21 cellular contexts compared by ENCODE assay signal in genomic region chr18:7122376-7122775, GRCh38. TPM values are rescaled to one million over a fixed set of nuclear protein-coding genes. Genes with fewer than 3 reads are reported as not detected.
DNase-seq lines count a peak whose midpoint lies in the region; ATAC-seq and TF ChIP-seq lines count a peak whose summit lies in the region.
"Had no signal": no experiment of that assay in that cellular context is flagged by ENCODE, and none has a peak within 500 bp of the region (broad histone marks: within the 10 kb centered on the region; RNA-seq: fewer than 3 reads in every experiment).

No MANE protein-coding gene starts in this region.

- H3K36me3 Mint-ChIP-seq in osteocyte (ENCODE audit: unreplicated experiment): no peaks in the 10 kb centered on the region
- H3K36me3 Mint-ChIP-seq: CD14-positive monocyte; CD8-positive, alpha-beta memory T cell had no signal

- H3K9me3 Mint-ChIP-seq in osteocyte (ENCODE audit: unreplicated experiment): no peaks in the 10 kb centered on the region
- H3K9me3 Mint-ChIP-seq: CD4-positive, alpha-beta T cell had no signal

- H3K27me3 Mint-ChIP-seq in osteocyte (ENCODE audit: unreplicated experiment): peaks cover 65% of the 10 kb centered on the region
- H3K27me3 Mint-ChIP-seq: CD8-positive, alpha-beta memory T cell had no signal

- no peak overlapping the region for H3K4me3 Mint-ChIP-seq in osteocyte (ENCODE audit: unreplicated experiment)
- H3K4me3 Mint-ChIP-seq: CD14-positive monocyte; CD4-positive, alpha-beta T cell; CD8-positive, alpha-beta memory T cell had no signal

- no peaks in the 10 kb centered on the region for H3K4me1 Mint-ChIP-seq in osteocyte (ENCODE audit: unreplicated experiment)
- H3K4me1 Mint-ChIP-seq: CD14-positive monocyte; CD8-positive, alpha-beta memory T cell had no signal

- DNase-seq in astrocyte of the hippocampus (ENCODE audit: low read depth, low spot score) (peak; percentile 24), myocyte (ENCODE audit: low read depth) (peak; percentile 17), osteocyte (ENCODE audit: extremely low spot score, unreplicated experiment) (peak; percentile 54), NCI-H1092 (lab: John Stamatoyannopoulos, UW) (no peak), NAMALWA (ENCODE audit: low spot score) (no peak)
- DNase-seq: 8988T; ACHN; AML-193; BE2C; Calu3; CD4-positive, alpha-beta T cell; CD8-positive, alpha-beta memory T cell; DMS53; DMS79 treated with DMSO at 0.1 percent for 48 hours; GF-D8; GOT3; H7; HCEC 1CT had no signal

- TF ChIP-seq CTCF in osteocyte (IDR thresholded peaks at IDR 0.05): no peak

- H3K27ac Mint-ChIP-seq in osteocyte (ENCODE audit: unreplicated experiment): no peak overlapping the region
- H3K27ac Mint-ChIP-seq: CD4-positive, alpha-beta T cell; CD8-positive, alpha-beta memory T cell had no signal

- no peak for ATAC-seq in GM21381 (IDR thresholded peaks at IDR 0.05; ENCODE audit: unreplicated experiment)
- ATAC-seq: A549 had no signal

RNA-seq across cellular contexts. Expression of gene LAMA1, which starts 4.8 kb away (rescaled TPM):
- total RNA-seq in myocyte (0.56 and 0.62 TPM in 2 replicates), osteocyte (0.30 and 0.34 TPM in 2 replicates)
- 2.7 TPM for polyA plus RNA-seq in myocyte (2012)
- total RNA-seq: Calu3; CD4-positive, alpha-beta T cell; CD8-positive, alpha-beta memory T cell had no signal
- polyA plus RNA-seq: CD14-positive monocyte; CD8-positive, alpha-beta memory T cell had no signal

Comparison
In these comparisons a context has a peak if more than half of its experiments do, and no peak if none do; other contexts are left out.
1. DNase-seq: peak in astrocyte of the hippocampus (single experiment), myocyte (single experiment) and osteocyte (single experiment); none in NCI-H1092 (single experiment) and NAMALWA (single experiment).